Comparison of ENCODE assay signal across 17 cellular contexts in the genomic region with DNA sequence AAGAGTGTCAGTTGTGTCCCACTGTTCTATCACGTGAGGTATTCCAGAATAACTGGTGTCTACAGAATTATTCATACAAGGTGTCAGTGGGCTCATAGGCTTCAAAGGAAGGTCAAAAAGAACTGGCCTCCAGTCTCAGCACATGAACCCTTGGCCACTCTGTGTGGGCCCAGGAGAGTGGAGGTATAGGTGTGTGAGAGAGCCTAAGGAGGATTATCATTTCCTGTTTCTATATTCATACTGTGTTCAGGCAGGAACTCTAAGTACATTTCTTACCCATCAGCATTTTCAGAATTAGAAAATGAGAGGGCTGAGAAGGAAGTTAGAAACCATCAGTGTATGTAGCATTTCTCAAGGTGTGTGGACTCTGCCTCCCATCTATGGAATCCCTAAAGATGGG.
DNase-seq lines count a peak whose midpoint lies in the region; ATAC-seq and TF ChIP-seq lines count a peak whose summit lies in the region.
"Had no signal": no experiment of that assay in that cellular context is flagged by ENCODE, and none has a peak within 500 bp of the region (broad histone marks: within the 10 kb centered on the region; RNA-seq: fewer than 3 reads in every experiment).

No MANE protein-coding gene starts in this region.

- no peaks in the 10 kb centered on the region for H3K4me1 ChIP-seq in uterus
- peaks cover 22% of the 10 kb centered on the region for H3K4me1 ChIP-seq in left ventricle myocardium inferior
- H3K4me1 ChIP-seq: gastrocnemius medialis had no signal

- peaks cover 83% of the 10 kb centered on the region for H3K4me1 Mint-ChIP-seq in activated naive CD4-positive, alpha-beta T cell treated with anti-CD3 and anti-CD28 coated beads for 36 hours (ENCODE audit: low read depth)
- H3K4me1 Mint-ChIP-seq in T-helper 2 cell treated with Interferon-gamma antibody and Interleukin-4, amounts not matched to agents 5 μg/mL and 100 μg/mL, for 36 hours (ENCODE audit: low read depth) = peaks cover 63% of the 10 kb centered on the region
- peaks cover 33 to 54% of the 10 kb centered on the region in 2 donors for H3K4me1 Mint-ChIP-seq in stimulated activated naive B cell treated with anti-CD40 and anti-IgM and Interleukin-4, amounts not matched to agents 10 μg/mL and 1 μg/mL and 100 μg/mL, for 72 hours

- no peaks in the 10 kb centered on the region for H3K36me3 ChIP-seq in uterus
- no peaks in the 10 kb centered on the region for H3K36me3 ChIP-seq in left ventricle myocardium inferior
- H3K36me3 ChIP-seq: gastrocnemius medialis had no signal

- H3K27me3 Mint-ChIP-seq in activated naive CD4-positive, alpha-beta T cell treated with anti-CD3 and anti-CD28 coated beads for 36 hours (ENCODE audit: low read depth) = no peaks in the 10 kb centered on the region
- H3K27me3 Mint-ChIP-seq in T-helper 2 cell treated with Interferon-gamma antibody and Interleukin-4, amounts not matched to agents 5 μg/mL and 100 μg/mL, for 36 hours (ENCODE audit: low read depth) = no peaks in the 10 kb centered on the region
- H3K27me3 Mint-ChIP-seq in stimulated activated naive B cell treated with anti-CD40 and anti-IgM and Interleukin-4, amounts not matched to agents 10 μg/mL and 1 μg/mL and 100 μg/mL, for 72 hours = no peaks in the 10 kb centered on the region
- H3K27me3 Mint-ChIP-seq: progenitor cell of endocrine pancreas, type B pancreatic cell had no signal

- no peak for TF ChIP-seq CTCF in uterus (IDR thresholded peaks at IDR 0.05)
- TF ChIP-seq CTCF in left ventricle myocardium inferior (IDR thresholded peaks at IDR 0.05; ENCODE audit: borderline replicate concordance) = no peak

- ATAC-seq in HG02623 (IDR thresholded peaks at IDR 0.05; ENCODE audit: unreplicated experiment) = peak; percentile 55
- peak; percentile 69 to 76 for ATAC-seq in stimulated activated naive B cell treated with anti-CD40 and anti-IgM and Interleukin-4, amounts not matched to agents 10 μg/mL and 1 μg/mL and 100 μg/mL, for 72 hours (replicated peaks)
- ATAC-seq: gastrocnemius medialis had no signal

- peak overlapping the region; percentile 83 for H3K27ac Mint-ChIP-seq in activated naive CD4-positive, alpha-beta T cell treated with anti-CD3 and anti-CD28 coated beads for 36 hours
- peak overlapping the region; percentile 76 for H3K27ac Mint-ChIP-seq in T-helper 2 cell treated with Interferon-gamma antibody and Interleukin-4, amounts not matched to agents 5 μg/mL and 100 μg/mL, for 36 hours
- no peak overlapping the region for H3K27ac Mint-ChIP-seq in stimulated activated naive B cell treated with anti-CD40 and anti-IgM and Interleukin-4, amounts not matched to agents 10 μg/mL and 1 μg/mL and 100 μg/mL, for 72 hours
- H3K27ac Mint-ChIP-seq: H9, progenitor cell of endocrine pancreas, type B pancreatic cell had no signal

- no peak overlapping the region for H3K27ac ChIP-seq in uterus
- no peak overlapping the region for H3K27ac ChIP-seq in left ventricle myocardium inferior (replicated peaks)
- H3K27ac ChIP-seq: gastrocnemius medialis had no signal

- H3K4me3 Mint-ChIP-seq in activated naive CD4-positive, alpha-beta T cell treated with anti-CD3 and anti-CD28 coated beads for 36 hours = peak overlapping the region; percentile 8
- H3K4me3 Mint-ChIP-seq in T-helper 2 cell treated with Interferon-gamma antibody and Interleukin-4, amounts not matched to agents 5 μg/mL and 100 μg/mL, for 36 hours = no peak overlapping the region
- H3K4me3 Mint-ChIP-seq in stimulated activated naive B cell treated with anti-CD40 and anti-IgM and Interleukin-4, amounts not matched to agents 10 μg/mL and 1 μg/mL and 100 μg/mL, for 72 hours = no peak overlapping the region
- H3K4me3 Mint-ChIP-seq: H9, immature natural killer cell, type B pancreatic cell had no signal

- H3K9me3 ChIP-seq in uterus (no peaks in the 10 kb centered on the region), left ventricle myocardium inferior (replicated peaks) (peaks cover 5% of the 10 kb centered on the region)
- H3K9me3 ChIP-seq: gastrocnemius medialis had no signal

- peaks cover 16% of the 10 kb centered on the region for H3K9me3 Mint-ChIP-seq in activated naive CD4-positive, alpha-beta T cell treated with anti-CD3 and anti-CD28 coated beads for 36 hours
- H3K9me3 Mint-ChIP-seq in T-helper 2 cell treated with Interferon-gamma antibody and Interleukin-4, amounts not matched to agents 5 μg/mL and 100 μg/mL, for 36 hours = peaks cover 20% of the 10 kb centered on the region
- H3K9me3 Mint-ChIP-seq in stimulated activated naive B cell treated with anti-CD40 and anti-IgM and Interleukin-4, amounts not matched to agents 10 μg/mL and 1 μg/mL and 100 μg/mL, for 72 hours = peaks cover 7% of the 10 kb centered on the region in 2 donors
- H3K9me3 Mint-ChIP-seq: immature natural killer cell, type B pancreatic cell had no signal

- intact Hi-C loops in activated naive CD4-positive, alpha-beta T cell treated with anti-CD3 and anti-CD28 coated beads for 36 hours (cut with micrococcal nuclease) = loop anchor here (1.0 kb wide), 1 partner anchor 28 kb away; no protein-coding TSS in a partner anchor
- intact Hi-C loops in uterus (cut with DNase I; ENCODE audit: low total_unique reads) = no loop called here
- intact Hi-C loops in left ventricle myocardium inferior (cut with micrococcal nuclease) = no loop called here

- H3K27me3 ChIP-seq in uterus (no peaks in the 10 kb centered on the region), left ventricle myocardium inferior (ENCODE audit: low read depth) (no peaks in the 10 kb centered on the region)
- H3K27me3 ChIP-seq: gastrocnemius medialis had no signal

- peaks cover 40% of the 10 kb centered on the region for H3K36me3 Mint-ChIP-seq in activated naive CD4-positive, alpha-beta T cell treated with anti-CD3 and anti-CD28 coated beads for 36 hours (ENCODE audit: low read depth)
- H3K36me3 Mint-ChIP-seq in T-helper 2 cell treated with Interferon-gamma antibody and Interleukin-4, amounts not matched to agents 5 μg/mL and 100 μg/mL, for 36 hours (ENCODE audit: low read depth) = peaks cover 16% of the 10 kb centered on the region
- peaks cover 12 to 17% of the 10 kb centered on the region in 2 donors for H3K36me3 Mint-ChIP-seq in stimulated activated naive B cell treated with anti-CD40 and anti-IgM and Interleukin-4, amounts not matched to agents 10 μg/mL and 1 μg/mL and 100 μg/mL, for 72 hours

- CTCF ChIA-PET in activated naive CD4-positive, alpha-beta T cell treated with anti-CD3 and anti-CD28 coated beads for 36 hours (lab: Charles Lee) = interaction anchor here (0.7 kb wide), 1 partner anchor 969 kb away, joined by 3 read pairs; no protein-coding TSS in a partner anchor

- no peak for TF ChIP-seq POLR2A in uterus (IDR thresholded peaks at IDR 0.05)

- no peak overlapping the region for H3K4me3 ChIP-seq in uterus
- H3K4me3 ChIP-seq in left ventricle myocardium inferior = no peak overlapping the region
- H3K4me3 ChIP-seq: gastrocnemius medialis had no signal

- no peak for DNase-seq in activated naive CD4-positive, alpha-beta T cell treated with anti-CD3 and anti-CD28 coated beads for 36 hours
- no peak for DNase-seq in activated naive CD4-positive, alpha-beta T cell treated with Interleukin-2 at 50 U/mL for 16 hours
- DNase-seq in T-helper 2 cell treated with Interferon-gamma antibody and Interleukin-4, amounts not matched to agents 5 μg/mL and 100 μg/mL, for 36 hours (ENCODE audit: low spot score) = no peak
- no peak for DNase-seq in stimulated activated naive B cell treated with anti-CD40 and anti-IgM and Interleukin-4, amounts not matched to agents 10 μg/mL and 1 μg/mL and 100 μg/mL, for 72 hours
- DNase-seq in uterus (no peak), left ventricle myocardium inferior (no peak), NCI-H2107 treated with DMSO at 0.1 percent for 48 hours (lab: John Stamatoyannopoulos, UW; ENCODE audit: unreplicated experiment) (no peak)
- DNase-seq: ACHN; DMS153; gastrocnemius medialis; H9; immature natural killer cell; MV-4-11; stimulated activated CD4-positive, alpha-beta T cell treated with anti-CD3 and anti-CD28 coated beads, Interleukin-15, amount 100 ng/mL, for 24 hours had no signal
